ENCODE assay signal across 22 cellular contexts in the genomic region with DNA sequence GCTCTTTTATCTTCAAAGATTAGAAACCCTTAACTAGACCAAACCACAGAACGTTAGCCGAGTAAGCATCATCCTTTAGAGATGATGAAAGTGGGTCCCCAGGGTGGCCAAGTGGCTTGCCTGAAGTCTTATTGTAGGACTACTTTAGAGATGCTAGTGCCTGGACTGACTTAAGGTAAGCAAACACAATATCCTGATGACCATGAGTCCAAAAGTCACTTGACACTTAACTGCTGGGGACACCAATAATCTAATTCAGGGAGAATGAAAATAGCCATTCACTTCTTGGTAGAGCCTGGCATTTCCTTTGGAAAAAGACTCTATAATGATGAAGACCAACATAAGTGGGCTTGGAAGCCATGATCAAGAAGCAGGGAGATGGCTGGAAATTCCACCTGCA.
DNase-seq lines count a peak whose midpoint lies in the region; ATAC-seq, FAIRE-seq and TF ChIP-seq lines count a peak whose summit lies in the region.
"Had no signal": no experiment of that assay in that cellular context is flagged by ENCODE, and none has a peak within 500 bp of the region (broad histone marks: within the 10 kb centered on the region; RNA-seq: fewer than 3 reads in every experiment).

No MANE protein-coding gene starts in this region.

- H3K9ac ChIP-seq in liver (ENCODE audit: low read depth in 1 of 2, low read length in 2 of 2) (no peak overlapping the region), HepG2 (ENCODE audit: insufficient read depth, low read depth, low read length) (no peak overlapping the region)

- CTCF ChIA-PET in HepG2 (lab: Yijun Ruan, JAX; ENCODE audit: low intra/inter-chr PET ratio, low total read pairs), result no interaction called here

- H3K4me1 ChIP-seq in liver (ENCODE audit: control insufficient read depth in 4 of 4, insufficient read depth in 4 of 4, low read length in 3 of 4) (peaks cover 4 to 18% (median 13%) of the 10 kb centered on the region in 4 donors), HepG2 (ENCODE audit: insufficient read depth, low read length) (peaks cover 50% of the 10 kb centered on the region), spleen (peaks cover 0 to 39% (median 4%) of the 10 kb centered on the region in 6 donors)

- TF ChIP-seq CTCF in liver (IDR thresholded peaks at IDR 0.05; ENCODE audit: low read depth, low read length, missing input control) (no peak), HepG2 (CRISPR knock-in tag; IDR thresholded peaks at IDR 0.05) (no peak), spleen (IDR thresholded peaks at IDR 0.05 in 8 of 11, conservative IDR thresholded peaks at IDR 0.05 in 3 of 11) (no peak), nephron progenitor cell (IDR thresholded peaks at IDR 0.05) (no peak)

- peaks cover 18% of the 10 kb centered on the region for H3K4me1 Mint-ChIP-seq in stimulated activated memory B cell treated with anti-CD40 and anti-IgM and Interleukin-4, amounts not matched to agents 10 μg/mL and 1 μg/mL and 100 μg/mL, for 72 hours
- peaks cover 29% of the 10 kb centered on the region for H3K4me1 Mint-ChIP-seq in nephron progenitor cell
- H3K4me1 Mint-ChIP-seq: GM23338 had no signal

- H3K27me3 Mint-ChIP-seq in stimulated activated memory B cell treated with anti-CD40 and anti-IgM and Interleukin-4, amounts not matched to agents 10 μg/mL and 1 μg/mL and 100 μg/mL, for 72 hours, result no peaks in the 10 kb centered on the region
- H3K27me3 Mint-ChIP-seq in nephron progenitor cell (ENCODE audit: low read depth, poor library complexity), result peaks cover 7% of the 10 kb centered on the region
- H3K27me3 Mint-ChIP-seq: IgD-negative memory B cell had no signal

- intact Hi-C loops in HepG2 (cut with micrococcal nuclease; ENCODE audit: unreplicated experiment), result no loop called here
- intact Hi-C loops in spleen (cut with DNase I; ENCODE audit: low total_unique reads), result no loop called here

- no peaks in the 10 kb centered on the region for H3K36me3 Mint-ChIP-seq in stimulated activated memory B cell treated with anti-CD40 and anti-IgM and Interleukin-4, amounts not matched to agents 10 μg/mL and 1 μg/mL and 100 μg/mL, for 72 hours
- no peaks in the 10 kb centered on the region for H3K36me3 Mint-ChIP-seq in nephron progenitor cell (ENCODE audit: low read depth)
- H3K36me3 Mint-ChIP-seq: CD8-positive, alpha-beta T cell; IgD-negative memory B cell had no signal

- H3K27me3 ChIP-seq in liver (ENCODE audit: control insufficient read depth in 4 of 4, insufficient read depth in 4 of 4, low read length in 3 of 4) (no peaks in the 10 kb centered on the region), HepG2 (ENCODE audit: control insufficient read depth in 1 of 2, insufficient read depth in 2 of 2, low read length in 2 of 2) (no peaks in the 10 kb centered on the region), spleen (replicated peaks in 1 of 7) (no peaks in the 10 kb centered on the region)

- no peaks in the 10 kb centered on the region for H3K79me2 ChIP-seq in HepG2 (ENCODE audit: insufficient read depth, low read length)

- 70% methylated on average over 2 of the region's 2 CpGs for WGBS in liver
- 48% methylated on average over 2 of the region's 2 CpGs for WGBS in HepG2 (ENCODE audit: low lambda C conversion rate)
- 34 to 73% (median 63%) methylated on average over 2 of the region's 2 CpGs for WGBS in spleen, 5 donors

- peak overlapping the region; percentile 39 for H3K27ac Mint-ChIP-seq in stimulated activated memory B cell treated with anti-CD40 and anti-IgM and Interleukin-4, amounts not matched to agents 10 μg/mL and 1 μg/mL and 100 μg/mL, for 72 hours
- H3K27ac Mint-ChIP-seq in nephron progenitor cell, result no peak overlapping the region
- H3K27ac Mint-ChIP-seq: CD8-positive, alpha-beta T cell; GM23338 had no signal

- H3K27ac ChIP-seq in liver (ENCODE audit: low read depth in 1 of 2, low read length in 2 of 2), result peak overlapping the region; percentile 72 to 82
- H3K27ac ChIP-seq in HepG2 (ENCODE audit: extremely low read length, insufficient read depth, low read length), result no peak overlapping the region
- no peak overlapping the region for H3K27ac ChIP-seq in spleen
- H3K27ac ChIP-seq: 22Rv1, A549 had no signal

- TF ChIP-seq EP300 in HepG2 (IDR thresholded peaks at IDR 0.05; ENCODE audit: low read depth in 2 of 2, low read length in 2 of 2) (no peak), HepG2 (CRISPR knock-in tag; IDR thresholded peaks at IDR 0.05; ENCODE audit: borderline replicate concordance) (no peak)

- H3K4me3 ChIP-seq in liver (ENCODE audit: low read depth in 1 of 3, low read length in 3 of 3) (no peak overlapping the region), HepG2 (replicated peaks in 1 of 3; ENCODE audit: insufficient read depth in 1 of 3, low read depth in 2 of 3, low read length in 3 of 3) (no peak overlapping the region), spleen (no peak overlapping the region)
- H3K4me3 ChIP-seq: A549, GM23338 had no signal

- in situ Hi-C loops in HepG2 (cut with HindIII; ENCODE audit: extremely low pct_ligation_motif_present, low pct_unique_long_range_greater_than_20kb), result no loop called here

- TF ChIP-seq POLR2A in HepG2 (IDR thresholded peaks at IDR 0.05; ENCODE audit: insufficient read depth in 1 of 2, low read depth in 2 of 2, low read length in 2 of 2) (no peak), spleen (IDR thresholded peaks at IDR 0.05) (no peak)

- DNase-seq in HepG2 (ENCODE audit: low spot score) (no peak), left lobe of liver (ENCODE audit: low spot score) (no peak), spleen (no peak), nephron progenitor cell (no peak)
- DNase-seq: AML-193; CD8-positive, alpha-beta T cell; COR-L47; DMS 273 treated with DMSO at 0.1 percent for 48 hours; DMS53; DND-41; EL; HCEC 1CT had no signal

- ATAC-seq in HepG2 (no peak), left lobe of liver (peak; percentile 51), GM21528 (IDR thresholded peaks at IDR 0.05; ENCODE audit: low FRiP score, unreplicated experiment) (no peak)
- ATAC-seq in stimulated activated memory B cell treated with anti-CD40 and anti-IgM and Interleukin-4, amounts not matched to agents 10 μg/mL and 1 μg/mL and 100 μg/mL, for 72 hours, result no peak
- ATAC-seq: A549; CD8-positive, alpha-beta T cell; GM23338 had no signal

- TF ChIP-seq RAD21 in liver (IDR thresholded peaks at IDR 0.05) (no peak), HepG2 (CRISPR knock-in tag; IDR thresholded peaks at IDR 0.05) (no peak)

- H3K9me3 Mint-ChIP-seq in stimulated activated memory B cell treated with anti-CD40 and anti-IgM and Interleukin-4, amounts not matched to agents 10 μg/mL and 1 μg/mL and 100 μg/mL, for 72 hours, result no peaks in the 10 kb centered on the region
- peaks cover 34% of the 10 kb centered on the region for H3K9me3 Mint-ChIP-seq in nephron progenitor cell
- H3K9me3 Mint-ChIP-seq: CD8-positive, alpha-beta T cell; IgD-negative memory B cell had no signal

- H2AFZ ChIP-seq in HepG2 (ENCODE audit: low read length), result no peak overlapping the region
- H2AFZ ChIP-seq: GM23338 had no signal

- H3K36me3 ChIP-seq in liver (ENCODE audit: control insufficient read depth in 4 of 4, insufficient read depth in 3 of 4, low read depth in 1 of 4, low read length in 3 of 4), result no peaks in the 10 kb centered on the region
- H3K36me3 ChIP-seq in HepG2 (replicated peaks in 1 of 2; ENCODE audit: control insufficient read depth in 1 of 2, insufficient read depth in 2 of 2, low read length in 2 of 2), result no peaks in the 10 kb centered on the region
- no peaks in the 10 kb centered on the region for H3K36me3 ChIP-seq in spleen

- FAIRE-seq in HepG2 (lab: Jason Lieb, UNC), result no peak
- FAIRE-seq: A549, GM12891, GM19239, H54 had no signal

- no peak overlapping the region for H3K4me3 Mint-ChIP-seq in stimulated activated memory B cell treated with anti-CD40 and anti-IgM and Interleukin-4, amounts not matched to agents 10 μg/mL and 1 μg/mL and 100 μg/mL, for 72 hours
- H3K4me3 Mint-ChIP-seq in nephron progenitor cell, result no peak overlapping the region
- H3K4me3 Mint-ChIP-seq: CD8-positive, alpha-beta T cell; GM23338; IgD-negative memory B cell had no signal

- POLR2A ChIA-PET in HepG2 (lab: Yijun Ruan, JAX), result no interaction called here

- BruUV-seq in HepG2 (replicated peaks; lab: Mats Ljungman, UMichigan), result no TSS peak

- H3K9me3 ChIP-seq in liver (ENCODE audit: control insufficient read depth in 4 of 4, low read length in 3 of 4), result no peaks in the 10 kb centered on the region
- H3K9me3 ChIP-seq in HepG2 (ENCODE audit: low read length), result no peaks in the 10 kb centered on the region
- H3K9me3 ChIP-seq in spleen, result no peaks in the 10 kb centered on the region

- no peak overlapping the region for H3K4me2 ChIP-seq in HepG2 (ENCODE audit: low read depth, low read length)
- H3K4me2 ChIP-seq: A549, GM23338 had no signal

- no peaks in the 10 kb centered on the region for H4K20me1 ChIP-seq in HepG2 (ENCODE audit: insufficient read depth, low read length)

TF ChIP-seq in liver, 16 proteins besides CTCF, POLR2A, EP300 and RAD21:
- TF ChIP-seq GABPA (IDR thresholded peaks at IDR 0.05 in 1 of 2, conservative IDR thresholded peaks at IDR 0.05 in 1 of 2) (no peak), HNF4A (conservative IDR thresholded peaks at IDR 0.05) (peak; percentile 53 to 57)

TF ChIP-seq in HepG2, 621 proteins besides CTCF, POLR2A, EP300 and RAD21 (continues in another document):
- no peak for TF ChIP-seq CBX5 (CRISPR knock-in tag; IDR thresholded peaks at IDR 0.05; ENCODE audit: borderline replicate concordance)

Comparison
In these comparisons a context has a peak if more than half of its experiments do, and no peak if none do; other contexts are left out.
1. H3K27ac ChIP-seq: peak in liver (2 of 2); none in HepG2 (single experiment) and spleen (0 of 8).